ENCODE assay signal across 21 cellular contexts in genomic region chr2:168196764-168197180, GRCh38. TPM values are rescaled to one million over a fixed set of nuclear protein-coding genes. Genes with fewer than 3 reads are reported as not detected.
DNase-seq lines count a peak whose midpoint lies in the region; ATAC-seq lines count a peak whose summit lies in the region.
"Had no signal": no experiment of that assay in that cellular context is flagged by ENCODE, and none has a peak within 500 bp of the region (broad histone marks: within the 10 kb centered on the region; RNA-seq: fewer than 3 reads in every experiment).

No MANE protein-coding gene starts in this region.

- DNase-seq in stimulated activated naive CD8-positive, alpha-beta T cell treated with anti-CD3 and anti-CD28 coated beads, Interleukin-15, amount 100 ng/mL, for 72 hours: no peak
- no peak for DNase-seq in activated T-helper 1 cell treated with anti-CD3 and anti-CD28 coated beads, Interleukin-12 subunit alpha, Interleukin-12 subunit beta, Interleukin-2, Interleukin-4 antibody, amounts not matched to agents 30 ng/mL and 10 ng/mL and 1 ng/mL, durations not matched to agents 14 hours and 24 hours and 36 hours (ENCODE audit: low spot score)
- DNase-seq in effector CD8-positive, alpha-beta T cell (lab: John Stamatoyannopoulos, UW): no peak
- DNase-seq in effector CD4-positive, alpha-beta T cell: no peak
- DNase-seq: anterior cingulate cortex; esophagus squamous epithelium; KG1; mesenchymal stem cell; NCI-H1930; NCI-H446 treated with DMSO at 0.1 percent for 48 hours; RPMI8226; stimulated activated CD4-positive, alpha-beta T cell treated with anti-CD3 and anti-CD28 coated beads, Interleukin-1b, Interleukin-23, amount 100 ng/mL, for 48 hours; stimulated activated naive CD4-positive, alpha-beta T cell; tibial artery had no signal

- H3K27me3 ChIP-seq in mucosa of stomach (ENCODE audit: control insufficient read depth, insufficient read depth, low read length): no peaks in the 10 kb centered on the region
- H3K27me3 ChIP-seq: esophagus squamous epithelium, gastroesophageal sphincter, tibial artery had no signal

- H3K36me3 Mint-ChIP-seq in stimulated activated naive CD8-positive, alpha-beta T cell treated with anti-CD3 and anti-CD28 coated beads, Interleukin-15, Interleukin-2, amounts not matched to agents 100 ng/mL and 50 ng/mL, for 24 hours (ENCODE audit: low read depth): peaks cover 8% of the 10 kb centered on the region
- peaks cover 5% of the 10 kb centered on the region for H3K36me3 Mint-ChIP-seq in activated T-helper 1 cell treated with anti-CD3 and anti-CD28 coated beads, Interleukin-12 subunit alpha, Interleukin-12 subunit beta, Interleukin-2, Interleukin-4 antibody, amounts not matched to agents 30 ng/mL and 10 ng/mL and 1 ng/mL, durations not matched to agents 14 hours and 24 hours and 36 hours (ENCODE audit: low read depth)

- intact Hi-C loops in activated T-helper 1 cell treated with anti-CD3 and anti-CD28 coated beads, Interleukin-12 subunit alpha, Interleukin-12 subunit beta, Interleukin-2, Interleukin-4 antibody, amounts not matched to agents 30 ng/mL and 10 ng/mL and 1 ng/mL, durations not matched to agents 14 hours and 24 hours and 36 hours (cut with micrococcal nuclease): loop anchor here (5.0 to 10.0 kb wide), 3 partner anchors 332 to 698 kb away; partner anchors contain the start of gene SPC25

- no peak overlapping the region for H3K4me3 ChIP-seq in mucosa of stomach (ENCODE audit: low read length)
- H3K4me3 ChIP-seq: esophagus squamous epithelium, gastroesophageal sphincter, prostate gland, SK-N-MC, tibial artery had no signal

- ATAC-seq in stimulated activated naive CD8-positive, alpha-beta T cell treated with anti-CD3 and anti-CD28 coated beads, Interleukin-15, amount 100 ng/mL, for 72 hours: no peak
- ATAC-seq in HG02571 (IDR thresholded peaks at IDR 0.05; ENCODE audit: unreplicated experiment): no peak
- ATAC-seq: gastroesophageal sphincter had no signal

- H3K27ac Mint-ChIP-seq in stimulated activated naive CD8-positive, alpha-beta T cell treated with anti-CD3 and anti-CD28 coated beads, Interleukin-15, Interleukin-2, amounts not matched to agents 100 ng/mL and 50 ng/mL, for 24 hours: peak overlapping the region; percentile 2
- H3K27ac Mint-ChIP-seq in stimulated activated naive CD8-positive, alpha-beta T cell treated with anti-CD3 and anti-CD28 coated beads, Interleukin-15, amount 100 ng/mL, for 72 hours: peak overlapping the region in 1 of 2 donors; percentile 53
- H3K27ac Mint-ChIP-seq in activated T-helper 1 cell treated with anti-CD3 and anti-CD28 coated beads, Interleukin-12 subunit alpha, Interleukin-12 subunit beta, Interleukin-2, Interleukin-4 antibody, amounts not matched to agents 30 ng/mL and 10 ng/mL and 1 ng/mL, durations not matched to agents 14 hours and 24 hours and 36 hours: peak overlapping the region; percentile 55

- H3K4me1 ChIP-seq in mucosa of stomach (ENCODE audit: control insufficient read depth, insufficient read depth, low read length): peaks cover 78% of the 10 kb centered on the region

- peak overlapping the region; percentile 58 for H3K9ac ChIP-seq in mucosa of stomach (ENCODE audit: low read length)

- H3K27me3 Mint-ChIP-seq in stimulated activated naive CD8-positive, alpha-beta T cell treated with anti-CD3 and anti-CD28 coated beads, Interleukin-15, Interleukin-2, amounts not matched to agents 100 ng/mL and 50 ng/mL, for 24 hours: no peaks in the 10 kb centered on the region
- H3K27me3 Mint-ChIP-seq in stimulated activated naive CD8-positive, alpha-beta T cell treated with anti-CD3 and anti-CD28 coated beads, Interleukin-15, amount 100 ng/mL, for 72 hours: no peaks in the 10 kb centered on the region
- no peaks in the 10 kb centered on the region for H3K27me3 Mint-ChIP-seq in activated T-helper 1 cell treated with anti-CD3 and anti-CD28 coated beads, Interleukin-12 subunit alpha, Interleukin-12 subunit beta, Interleukin-2, Interleukin-4 antibody, amounts not matched to agents 30 ng/mL and 10 ng/mL and 1 ng/mL, durations not matched to agents 14 hours and 24 hours and 36 hours (ENCODE audit: insufficient read depth)
- H3K27me3 Mint-ChIP-seq: central memory CD8-positive, alpha-beta T cell had no signal

- H3K4me3 Mint-ChIP-seq in stimulated activated naive CD8-positive, alpha-beta T cell treated with anti-CD3 and anti-CD28 coated beads, Interleukin-15, Interleukin-2, amounts not matched to agents 100 ng/mL and 50 ng/mL, for 24 hours: no peak overlapping the region
- no peak overlapping the region for H3K4me3 Mint-ChIP-seq in stimulated activated naive CD8-positive, alpha-beta T cell treated with anti-CD3 and anti-CD28 coated beads, Interleukin-15, amount 100 ng/mL, for 72 hours
- H3K4me3 Mint-ChIP-seq in activated T-helper 1 cell treated with anti-CD3 and anti-CD28 coated beads, Interleukin-12 subunit alpha, Interleukin-12 subunit beta, Interleukin-2, Interleukin-4 antibody, amounts not matched to agents 30 ng/mL and 10 ng/mL and 1 ng/mL, durations not matched to agents 14 hours and 24 hours and 36 hours: no peak overlapping the region
- H3K4me3 Mint-ChIP-seq: central memory CD8-positive, alpha-beta T cell had no signal

- no peaks in the 10 kb centered on the region for H3K36me3 ChIP-seq in mucosa of stomach (ENCODE audit: control insufficient read depth, insufficient read depth, low read length)
- H3K36me3 ChIP-seq: esophagus squamous epithelium, gastroesophageal sphincter, prostate gland, tibial artery had no signal

- H3K9me3 ChIP-seq in mucosa of stomach (ENCODE audit: control insufficient read depth, low read length): no peaks in the 10 kb centered on the region
- H3K9me3 ChIP-seq: esophagus squamous epithelium, gastroesophageal sphincter, prostate gland, tibial artery had no signal

- H3K9me3 Mint-ChIP-seq in stimulated activated naive CD8-positive, alpha-beta T cell treated with anti-CD3 and anti-CD28 coated beads, Interleukin-15, Interleukin-2, amounts not matched to agents 100 ng/mL and 50 ng/mL, for 24 hours: no peaks in the 10 kb centered on the region
- H3K9me3 Mint-ChIP-seq in stimulated activated naive CD8-positive, alpha-beta T cell treated with anti-CD3 and anti-CD28 coated beads, Interleukin-15, amount 100 ng/mL, for 72 hours: no peaks in the 10 kb centered on the region
- H3K9me3 Mint-ChIP-seq in activated T-helper 1 cell treated with anti-CD3 and anti-CD28 coated beads, Interleukin-12 subunit alpha, Interleukin-12 subunit beta, Interleukin-2, Interleukin-4 antibody, amounts not matched to agents 30 ng/mL and 10 ng/mL and 1 ng/mL, durations not matched to agents 14 hours and 24 hours and 36 hours: no peaks in the 10 kb centered on the region
- H3K9me3 Mint-ChIP-seq: central memory CD8-positive, alpha-beta T cell had no signal

- H3K4me1 Mint-ChIP-seq in stimulated activated naive CD8-positive, alpha-beta T cell treated with anti-CD3 and anti-CD28 coated beads, Interleukin-15, Interleukin-2, amounts not matched to agents 100 ng/mL and 50 ng/mL, for 24 hours (ENCODE audit: low read depth): peaks cover 89% of the 10 kb centered on the region
- H3K4me1 Mint-ChIP-seq in stimulated activated naive CD8-positive, alpha-beta T cell treated with anti-CD3 and anti-CD28 coated beads, Interleukin-15, amount 100 ng/mL, for 72 hours: peaks cover 68% of the 10 kb centered on the region
- H3K4me1 Mint-ChIP-seq in activated T-helper 1 cell treated with anti-CD3 and anti-CD28 coated beads, Interleukin-12 subunit alpha, Interleukin-12 subunit beta, Interleukin-2, Interleukin-4 antibody, amounts not matched to agents 30 ng/mL and 10 ng/mL and 1 ng/mL, durations not matched to agents 14 hours and 24 hours and 36 hours (ENCODE audit: low read depth): peaks cover 58% of the 10 kb centered on the region

RNA-seq across cellular contexts. Expression of gene STK39, which starts 50.6 kb away (rescaled TPM):
- 32.6 and 34.9 TPM in 2 replicates for total RNA-seq in activated T-helper 1 cell treated with anti-CD3 and anti-CD28 coated beads, Interleukin-12 subunit alpha, Interleukin-12 subunit beta, Interleukin-2, Interleukin-4 antibody, amounts not matched to agents 30 ng/mL and 10 ng/mL and 1 ng/mL, durations not matched to agents 14 hours and 24 hours and 36 hours
